8 cellular contexts compared by ENCODE assay signal in genomic region chrX:9341305-9342201, GRCh38.
A peak's percentile ranks its signal among the peaks of the same experiment; 100 is the strongest.
DNase-seq lines count a peak whose midpoint lies in the region; ATAC-seq and TF ChIP-seq lines count a peak whose summit lies in the region.

No MANE protein-coding gene starts in this region.

- H2AK9ac ChIP-seq in IMR-90 (replicated peaks; ENCODE audit: low read depth, low read length, poor library complexity), result no peak overlapping the region

- H3K4me2 ChIP-seq in IMR-90 (ENCODE audit: low read depth, low read length), result peak overlapping the region; percentile 61

- no peak overlapping the region for H2AK5ac ChIP-seq in IMR-90 (ENCODE audit: low read depth, low read length)

- peak overlapping the region; percentile 76 for H3K18ac ChIP-seq in IMR-90 (ENCODE audit: low read depth, low read length)

- no peaks in the 10 kb centered on the region for H3K27me3 Mint-ChIP-seq in T-cell
- no peaks in the 10 kb centered on the region for H3K27me3 Mint-ChIP-seq in brain
- H3K27me3 Mint-ChIP-seq in endodermal cell (ENCODE audit: insufficient read depth), result peaks cover 4% of the 10 kb centered on the region

- TF ChIP-seq RAD21 in IMR-90 (IDR thresholded peaks at IDR 0.05; ENCODE audit: low read length), result 0 out of 2 replicates have a peak, but pooled peaks have one; percentile 2

- H3K27me3 ChIP-seq in IMR-90 (ENCODE audit: control insufficient read depth, insufficient read depth, low read length), result no peaks in the 10 kb centered on the region
- no peaks in the 10 kb centered on the region for H3K27me3 ChIP-seq in left lung
- H3K27me3 ChIP-seq in endodermal cell (ENCODE audit: control insufficient read depth, insufficient read depth, low read length, poor library complexity, severe bottlenecking), result no peaks in the 10 kb centered on the region

- H3K4ac ChIP-seq in IMR-90 (ENCODE audit: low read depth, low read length), result peak overlapping the region; percentile 54

- H3K4me1 ChIP-seq in IMR-90 (ENCODE audit: control insufficient read depth, insufficient read depth, low read length) (peaks cover 10% of the 10 kb centered on the region), left lung (peaks cover 0 to 20% of the 10 kb centered on the region in 2 donors), endodermal cell (ENCODE audit: control insufficient read depth, insufficient read depth, low read length) (no peaks in the 10 kb centered on the region)

- peak overlapping the region; percentile 9; the same call in 1 of the 2 replicates for H3K4me3 ChIP-seq in IMR-90 (ENCODE audit: insufficient read depth, low read depth, low read length)
- no peak overlapping the region for H3K4me3 ChIP-seq in left lung
- no peak overlapping the region for H3K4me3 ChIP-seq in endodermal cell (ENCODE audit: low read length)

- peak overlapping the region; percentile 70 to 82; a peak in 3 of 4 replicates for H4K8ac ChIP-seq in IMR-90 (ENCODE audit: low read depth in 2 of 2, low read length in 2 of 2)

- 0% methylated on average over 2 of the region's 15 CpGs; no CpG with 5 or more reads in 1 of the 2 experiments for WGBS in IMR-90 (ENCODE audit: extremely low coverage in 2 of 2, insufficient read length in 1 of 2), 2 experiments
- 79 to 90% methylated on average over 2 to 12 of the region's 15 CpGs for WGBS in endodermal cell (ENCODE audit: insufficient coverage in 1 of 2, insufficient read length in 1 of 2), 2 experiments

- peak; percentile 76 for ATAC-seq in GM21526 (IDR thresholded peaks at IDR 0.05; ENCODE audit: low FRiP score, unreplicated experiment)
- peak; percentile 19 for ATAC-seq in IMR-90 (ENCODE audit: low read depth)
- peak; percentile 50 to 60 (median 59) for ATAC-seq in T-cell (replicated peaks in 1 of 4)
- peak; percentile 56 for ATAC-seq in left lung

- in situ Hi-C loops in IMR-90 (cut with MboI; ENCODE audit: low sequenced_read_pairs), result no loop called here

- no TSS peak for BruUV-seq in IMR-90 (replicated peaks; lab: Mats Ljungman, UMichigan)

- no peaks in the 10 kb centered on the region for H3K9me1 ChIP-seq in IMR-90 (ENCODE audit: insufficient read depth, low read length)

- peak overlapping the region; percentile 96 to 98 for H3K27ac Mint-ChIP-seq in T-cell
- peak overlapping the region; percentile 84 to 97 (median 92) for H3K27ac Mint-ChIP-seq in brain
- no peak overlapping the region for H3K27ac Mint-ChIP-seq in endodermal cell

- dilution Hi-C loops in IMR-90 (cut with HindIII; ENCODE audit: low sequenced_read_pairs, unreplicated experiment), result no loop called here

- H3K56ac ChIP-seq in IMR-90 (ENCODE audit: extremely low read depth, insufficient read depth, low read length), result peak overlapping the region; percentile 70

- peak overlapping the region; percentile 71 for H2BK120ac ChIP-seq in IMR-90 (ENCODE audit: low read depth, low read length)

- peak overlapping the region; percentile 41; the same call in 1 of the 2 replicates for H3K14ac ChIP-seq in IMR-90 (replicated peaks; ENCODE audit: low read depth, low read length)

- no peak overlapping the region for H2AFZ ChIP-seq in IMR-90 (replicated peaks; ENCODE audit: low read length, poor library complexity)

- peak overlapping the region; percentile 3 for H4K91ac ChIP-seq in IMR-90 (ENCODE audit: insufficient read depth, low read depth, low read length)

- TF ChIP-seq CTCF in IMR-90 (conservative IDR thresholded peaks at IDR 0.05; ENCODE audit: low read depth, low read length) (no peak), brain (conservative IDR thresholded peaks at IDR 0.05) (peak in 1 of 2 experiments; percentile 30), left lung (IDR thresholded peaks at IDR 0.05) (no peak), endodermal cell (conservative IDR thresholded peaks at IDR 0.05) (no peak)

- peak overlapping the region; percentile 70; the same call in 1 of the 2 replicates for H4K5ac ChIP-seq in IMR-90 (ENCODE audit: low read depth, low read length)

- peak overlapping the region; percentile 78 to 82 (median 79) for H3K4me3 Mint-ChIP-seq in T-cell
- H3K4me3 Mint-ChIP-seq in brain, result peak overlapping the region; percentile 70 to 84 (median 77)
- no peak overlapping the region for H3K4me3 Mint-ChIP-seq in endodermal cell

- CTCF ChIA-PET in IMR-90 (lab: Yijun Ruan, JAX), result no interaction called here
- CTCF ChIA-PET in T-cell (lab: Charles Lee), result interaction anchor here in 1 of 2 donors (1.8 kb wide), 1 partner anchor 121 kb away, joined by 12 read pairs; no protein-coding TSS in a partner anchor

- POLR2A ChIA-PET in IMR-90 (lab: Charles Lee; ENCODE audit: unreplicated experiment) (interaction anchor here (0.6 to 1.0 kb wide), 2 partner anchors 271 to 370 kb away, joined by 3 to 5 read pairs; no protein-coding TSS in a partner anchor), T-cell (lab: Charles Lee) (interaction anchor here (0.7 to 0.9 kb wide), 2 partner anchors 122 to 299 kb away, joined by 3 to 12 read pairs; no protein-coding TSS in a partner anchor)

- no peaks in the 10 kb centered on the region for H3K79me1 ChIP-seq in IMR-90 (ENCODE audit: low read depth in 1 of 2, low read length in 2 of 2)

- H3K36me3 ChIP-seq in IMR-90 (ENCODE audit: control insufficient read depth, insufficient read depth, low read length), result no peaks in the 10 kb centered on the region
- H3K36me3 ChIP-seq in left lung, result no peaks in the 10 kb centered on the region
- H3K36me3 ChIP-seq in endodermal cell (ENCODE audit: control insufficient read depth, insufficient read depth, low read length), result no peaks in the 10 kb centered on the region

- intact Hi-C loops in IMR-90 (cut with micrococcal nuclease), result loop anchor here (1.0 to 10.0 kb wide), 5 partner anchors 122 to 477 kb away; no protein-coding TSS in a partner anchor
- intact Hi-C loops in left lung (cut with DNase I), result loop anchor here in 1 of 2 donors (5.0 kb wide), 1 partner anchor 121 kb away; no protein-coding TSS in a partner anchor

- H3K9me3 ChIP-seq in IMR-90 (ENCODE audit: control insufficient read depth, insufficient read depth, low read length), result no peaks in the 10 kb centered on the region
- no peaks in the 10 kb centered on the region for H3K9me3 ChIP-seq in left lung
- H3K9me3 ChIP-seq in endodermal cell (ENCODE audit: control insufficient read depth, low read length), result no peaks in the 10 kb centered on the region

- H3K9ac ChIP-seq in IMR-90 (ENCODE audit: low read depth, low read length) (peak overlapping the region; percentile 65), endodermal cell (ENCODE audit: extremely low read depth, low read length, poor library complexity, severe bottlenecking) (no peak overlapping the region)

- TF ChIP-seq POLR2A in IMR-90 (IDR thresholded peaks at IDR 0.05; ENCODE audit: low read depth, low read length), result no peak

- H3K27ac ChIP-seq in IMR-90 (ENCODE audit: insufficient read depth, low read length) (peak overlapping the region; percentile 97), left lung (peak overlapping the region; percentile 69 to 96), endodermal cell (ENCODE audit: low read depth, low read length) (no peak overlapping the region)

- H3K9me3 Mint-ChIP-seq in T-cell (no peaks in the 10 kb centered on the region), brain (peaks cover 0 to 12% (median 0%) of the 10 kb centered on the region in 5 experiments), endodermal cell (peaks cover 60% of the 10 kb centered on the region)

- H3K36me3 Mint-ChIP-seq in T-cell (no peaks in the 10 kb centered on the region), brain (no peaks in the 10 kb centered on the region), endodermal cell (ENCODE audit: low read depth) (no peaks in the 10 kb centered on the region)

- H2BK5ac ChIP-seq in IMR-90 (ENCODE audit: low read depth, low read length, poor library complexity, severe bottlenecking), result peak overlapping the region; percentile 92

- peak overlapping the region; percentile 7; the same call in 1 of the 3 replicates for H2BK15ac ChIP-seq in IMR-90 (ENCODE audit: low read depth, low read length)

- H4K20me1 ChIP-seq in IMR-90 (ENCODE audit: insufficient read depth, low read length), result no peaks in the 10 kb centered on the region

- peak overlapping the region; percentile 27 for H2BK20ac ChIP-seq in IMR-90 (ENCODE audit: low read depth, low read length)

- H3K23ac ChIP-seq in IMR-90 (ENCODE audit: low read depth, low read length), result peak overlapping the region; percentile 5; the same call in 1 of the 2 replicates

- DNase-seq in GM03348 (ENCODE audit: low spot score) (peak; percentile 35), IMR-90 (peak; percentile 69), T-cell (peak; percentile 20 to 70 (median 50)), left lung (peak; percentile 79 to 84), endodermal cell (no peak)
- peak; percentile 29 to 42 for DNase-seq in stimulated activated CD8-positive, alpha-beta memory T cell treated with anti-CD3 and anti-CD28 coated beads, Interleukin-15, amount 100 ng/mL, for 48 hours (ENCODE audit: low read depth in 2 of 2)

- H3K4me1 Mint-ChIP-seq in T-cell (peaks cover 44 to 49% (median 44%) of the 10 kb centered on the region in 3 donors), brain (peaks cover 62% of the 10 kb centered on the region), endodermal cell (peaks cover 16% of the 10 kb centered on the region)

TF ChIP-seq in IMR-90, 13 proteins besides CTCF, POLR2A, EP300 and RAD21:
- no peak for TF ChIP-seq MAZ (IDR thresholded peaks at IDR 0.05; ENCODE audit: borderline replicate concordance, low read depth, low read length)
- TF ChIP-seq BHLHE40 (IDR thresholded peaks at IDR 0.05; ENCODE audit: low read depth, low read length), result no peak
- TF ChIP-seq CEBPB (IDR thresholded peaks at IDR 0.05; ENCODE audit: low read depth, low read length), result peak; percentile 74

Comparison
In these comparisons a context has a peak if more than half of its experiments do, and no peak if none do; other contexts are left out.
1. ATAC-seq: peak in every context shown above with its lines; median percentile 76 in GM21526; 59 in T-cell; 56 in left lung; 19 in IMR-90.